28 cellular contexts compared by ENCODE assay signal in the genomic region with DNA sequence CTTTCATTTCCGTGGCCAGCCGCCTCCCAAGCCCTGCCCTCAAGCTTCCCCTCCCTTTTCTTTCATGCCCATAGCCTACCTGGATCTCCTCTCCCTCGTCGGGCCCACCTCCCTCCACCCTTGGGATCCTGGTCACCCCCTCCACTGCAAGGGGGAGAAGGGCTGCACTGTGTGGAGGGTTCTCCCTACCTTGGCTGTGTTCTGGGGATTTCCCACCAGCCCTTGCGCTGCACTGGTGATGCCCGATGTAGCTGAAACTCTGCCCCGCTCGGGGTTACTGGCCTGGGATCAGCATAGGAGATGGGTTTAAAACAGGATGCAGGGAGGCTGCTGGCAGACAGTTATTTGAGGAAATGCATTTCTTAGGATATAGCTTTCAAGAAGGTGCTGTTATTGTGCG.
"Had no signal": no experiment of that assay in that cellular context is flagged by ENCODE, and none has a peak within 500 bp of the region (broad histone marks: within the 10 kb centered on the region; RNA-seq: fewer than 3 reads in every experiment).

No MANE protein-coding gene starts in this region.

- DNase-seq: activated CD4-positive, alpha-beta T cell treated with anti-CD3 and anti-CD28 coated beads for 36 hours; activated CD4-positive, alpha-beta T cell treated with anti-CD3 and anti-CD28 coated beads, Interleukin-2, amount 10 ng/mL, durations not matched to agents 7 days and 5 days; activated CD4-positive, alpha-beta T cell treated with anti-CD3 and anti-CD28 coated beads, Interleukin-2, amount 50 U/mL, for 48 hours; activated CD8-positive, alpha-beta T cell treated with anti-CD3 and anti-CD28 coated beads, Interleukin-2, amount 10 ng/mL, durations not matched to agents 7 days and 5 days; activated gamma-delta T cell; activated naive CD4-positive, alpha-beta T cell treated with Interleukin-2 at 50 U/mL for 16 hours; activated naive CD8-positive, alpha-beta T cell treated with anti-CD3 and anti-CD28 coated beads, Interleukin-2, amount 10 ng/mL, durations not matched to agents 7 days and 5 days; activated T-cell treated with anti-CD3 and anti-CD28 coated beads, Interleukin-2, amount 50 U/mL, for 24 hours; amygdala; Kasumi-1; MG63; NCI-H1048; NCI-H1105 treated with DMSO at 0.1 percent for 48 hours; NCI-H1436; NCI-H1694; NCI-H1930; NCI-H2081 treated with DMSO at 0.1 percent for 48 hours; NCI-H345; NCI-H524 treated with DMSO at 0.1 percent for 48 hours; SHP77; SJCRH30 had no signal

- H3K4me1 ChIP-seq: ascending aorta had no signal

- H3K36me3 ChIP-seq: ascending aorta, cardiac muscle cell, MG63, SJCRH30 had no signal

- H3K9me3 ChIP-seq: ascending aorta, MG63, SJCRH30 had no signal

- H3K9me3 Mint-ChIP-seq: activated naive CD4-positive, alpha-beta T cell treated with anti-CD3 and anti-CD28 coated beads, Interleukin-2, amount 50 U/mL, for 24 hours had no signal

- H3K4me3 ChIP-seq: ascending aorta, cardiac muscle cell, MG63, SJCRH30, SK-N-MC had no signal

- H3K27ac ChIP-seq: ascending aorta, cardiac muscle cell, SJCRH30, SK-N-MC had no signal

- H3K4me1 Mint-ChIP-seq: activated CD4-positive, alpha-beta T cell treated with anti-CD3 and anti-CD28 coated beads for 36 hours; activated CD4-positive, alpha-beta T cell treated with anti-CD3 and anti-CD28 coated beads, Interleukin-2, amount 10 ng/mL, durations not matched to agents 7 days and 5 days; activated naive CD8-positive, alpha-beta T cell treated with anti-CD3 and anti-CD28 coated beads, Interleukin-2, amount 10 ng/mL, durations not matched to agents 7 days and 5 days had no signal

- H3K27me3 ChIP-seq: ascending aorta, cardiac muscle cell, MG63, SJCRH30 had no signal

- H3K27ac Mint-ChIP-seq: activated CD4-positive, alpha-beta T cell treated with anti-CD3 and anti-CD28 coated beads for 36 hours; activated CD4-positive, alpha-beta T cell treated with anti-CD3 and anti-CD28 coated beads, Interleukin-2, amount 10 ng/mL, durations not matched to agents 7 days and 5 days; activated CD8-positive, alpha-beta T cell treated with anti-CD3 and anti-CD28 coated beads, Interleukin-2, amount 10 ng/mL, durations not matched to agents 7 days and 5 days; activated naive CD4-positive, alpha-beta T cell treated with anti-CD3 and anti-CD28 coated beads, Interleukin-2, amount 50 U/mL, for 24 hours; activated naive CD8-positive, alpha-beta T cell treated with anti-CD3 and anti-CD28 coated beads, Interleukin-2, amount 10 ng/mL, durations not matched to agents 7 days and 5 days; activated T-cell treated with anti-CD3 and anti-CD28 coated beads, Interleukin-2, amount 50 U/mL, for 24 hours; activated T-helper 2 cell treated with anti-CD3 and anti-CD28 coated beads, Interferon-gamma antibody, Interleukin-2, Interleukin-4, amounts not matched to agents 10 μg/mL and 5 μg/mL and 100 μg/mL, durations not matched to agents 14 hours and 24 hours and 36 hours had no signal

- ATAC-seq: activated CD4-positive, alpha-beta T cell treated with anti-CD3 and anti-CD28 coated beads for 36 hours; activated CD4-positive, CD25-positive, alpha-beta regulatory T cell treated with anti-CD3 and anti-CD28 coated beads, Interleukin-2, amount 50 U/mL, for 24 hours; activated CD8-positive, alpha-beta T cell treated with anti-CD3 and anti-CD28 coated beads, Interleukin-2, amount 10 ng/mL, durations not matched to agents 7 days and 5 days; Panc1 had no signal

- H3K27me3 Mint-ChIP-seq: activated CD4-positive, alpha-beta T cell treated with anti-CD3 and anti-CD28 coated beads for 36 hours; activated CD4-positive, alpha-beta T cell treated with anti-CD3 and anti-CD28 coated beads, Interleukin-2, amount 10 ng/mL, durations not matched to agents 7 days and 5 days; activated naive CD4-positive, alpha-beta T cell treated with anti-CD3 and anti-CD28 coated beads, Interleukin-2, amount 50 U/mL, for 24 hours; activated naive CD8-positive, alpha-beta T cell treated with anti-CD3 and anti-CD28 coated beads, Interleukin-2, amount 10 ng/mL, durations not matched to agents 7 days and 5 days; activated T-cell treated with anti-CD3 and anti-CD28 coated beads, Interleukin-2, amount 50 U/mL, for 24 hours had no signal

- H3K4me3 Mint-ChIP-seq: activated CD4-positive, alpha-beta T cell treated with anti-CD3 and anti-CD28 coated beads for 36 hours; activated CD4-positive, alpha-beta T cell treated with anti-CD3 and anti-CD28 coated beads, Interleukin-2, amount 10 ng/mL, durations not matched to agents 7 days and 5 days; activated CD8-positive, alpha-beta T cell treated with anti-CD3 and anti-CD28 coated beads, Interleukin-2, amount 10 ng/mL, durations not matched to agents 7 days and 5 days; activated naive CD4-positive, alpha-beta T cell treated with anti-CD3 and anti-CD28 coated beads, Interleukin-2, amount 50 U/mL, for 24 hours; activated naive CD8-positive, alpha-beta T cell treated with anti-CD3 and anti-CD28 coated beads, Interleukin-2, amount 10 ng/mL, durations not matched to agents 7 days and 5 days; activated T-cell treated with anti-CD3 and anti-CD28 coated beads, Interleukin-2, amount 50 U/mL, for 24 hours had no signal
